1 cellular context compared by ENCODE assay signal in the genomic region with DNA sequence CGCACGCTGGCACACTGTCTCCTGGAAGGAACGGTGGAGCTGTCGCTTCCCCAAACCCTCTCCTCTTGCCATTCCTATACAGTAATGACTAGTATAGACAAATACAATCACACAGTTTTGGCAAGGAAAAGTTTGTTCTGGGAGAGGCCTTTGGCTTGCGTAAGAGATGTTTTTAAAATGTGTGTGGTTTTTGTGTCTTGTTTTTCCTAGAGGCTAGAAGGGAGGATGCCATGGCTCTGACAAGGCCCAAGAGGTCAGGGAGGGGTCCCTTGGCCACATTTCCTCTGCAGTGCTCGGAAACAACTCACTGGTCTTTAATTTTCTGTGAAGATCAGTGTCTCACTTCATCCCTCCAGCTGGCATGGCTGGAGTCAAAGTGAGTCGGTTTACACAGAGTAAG.
TF ChIP-seq lines count a peak whose summit lies in the region.

No MANE protein-coding gene starts in this region.

TF ChIP-seq in GM23338, 12 proteins besides CTCF, POLR2A, EP300 and RAD21:
- TF ChIP-seq, protein P1, sequence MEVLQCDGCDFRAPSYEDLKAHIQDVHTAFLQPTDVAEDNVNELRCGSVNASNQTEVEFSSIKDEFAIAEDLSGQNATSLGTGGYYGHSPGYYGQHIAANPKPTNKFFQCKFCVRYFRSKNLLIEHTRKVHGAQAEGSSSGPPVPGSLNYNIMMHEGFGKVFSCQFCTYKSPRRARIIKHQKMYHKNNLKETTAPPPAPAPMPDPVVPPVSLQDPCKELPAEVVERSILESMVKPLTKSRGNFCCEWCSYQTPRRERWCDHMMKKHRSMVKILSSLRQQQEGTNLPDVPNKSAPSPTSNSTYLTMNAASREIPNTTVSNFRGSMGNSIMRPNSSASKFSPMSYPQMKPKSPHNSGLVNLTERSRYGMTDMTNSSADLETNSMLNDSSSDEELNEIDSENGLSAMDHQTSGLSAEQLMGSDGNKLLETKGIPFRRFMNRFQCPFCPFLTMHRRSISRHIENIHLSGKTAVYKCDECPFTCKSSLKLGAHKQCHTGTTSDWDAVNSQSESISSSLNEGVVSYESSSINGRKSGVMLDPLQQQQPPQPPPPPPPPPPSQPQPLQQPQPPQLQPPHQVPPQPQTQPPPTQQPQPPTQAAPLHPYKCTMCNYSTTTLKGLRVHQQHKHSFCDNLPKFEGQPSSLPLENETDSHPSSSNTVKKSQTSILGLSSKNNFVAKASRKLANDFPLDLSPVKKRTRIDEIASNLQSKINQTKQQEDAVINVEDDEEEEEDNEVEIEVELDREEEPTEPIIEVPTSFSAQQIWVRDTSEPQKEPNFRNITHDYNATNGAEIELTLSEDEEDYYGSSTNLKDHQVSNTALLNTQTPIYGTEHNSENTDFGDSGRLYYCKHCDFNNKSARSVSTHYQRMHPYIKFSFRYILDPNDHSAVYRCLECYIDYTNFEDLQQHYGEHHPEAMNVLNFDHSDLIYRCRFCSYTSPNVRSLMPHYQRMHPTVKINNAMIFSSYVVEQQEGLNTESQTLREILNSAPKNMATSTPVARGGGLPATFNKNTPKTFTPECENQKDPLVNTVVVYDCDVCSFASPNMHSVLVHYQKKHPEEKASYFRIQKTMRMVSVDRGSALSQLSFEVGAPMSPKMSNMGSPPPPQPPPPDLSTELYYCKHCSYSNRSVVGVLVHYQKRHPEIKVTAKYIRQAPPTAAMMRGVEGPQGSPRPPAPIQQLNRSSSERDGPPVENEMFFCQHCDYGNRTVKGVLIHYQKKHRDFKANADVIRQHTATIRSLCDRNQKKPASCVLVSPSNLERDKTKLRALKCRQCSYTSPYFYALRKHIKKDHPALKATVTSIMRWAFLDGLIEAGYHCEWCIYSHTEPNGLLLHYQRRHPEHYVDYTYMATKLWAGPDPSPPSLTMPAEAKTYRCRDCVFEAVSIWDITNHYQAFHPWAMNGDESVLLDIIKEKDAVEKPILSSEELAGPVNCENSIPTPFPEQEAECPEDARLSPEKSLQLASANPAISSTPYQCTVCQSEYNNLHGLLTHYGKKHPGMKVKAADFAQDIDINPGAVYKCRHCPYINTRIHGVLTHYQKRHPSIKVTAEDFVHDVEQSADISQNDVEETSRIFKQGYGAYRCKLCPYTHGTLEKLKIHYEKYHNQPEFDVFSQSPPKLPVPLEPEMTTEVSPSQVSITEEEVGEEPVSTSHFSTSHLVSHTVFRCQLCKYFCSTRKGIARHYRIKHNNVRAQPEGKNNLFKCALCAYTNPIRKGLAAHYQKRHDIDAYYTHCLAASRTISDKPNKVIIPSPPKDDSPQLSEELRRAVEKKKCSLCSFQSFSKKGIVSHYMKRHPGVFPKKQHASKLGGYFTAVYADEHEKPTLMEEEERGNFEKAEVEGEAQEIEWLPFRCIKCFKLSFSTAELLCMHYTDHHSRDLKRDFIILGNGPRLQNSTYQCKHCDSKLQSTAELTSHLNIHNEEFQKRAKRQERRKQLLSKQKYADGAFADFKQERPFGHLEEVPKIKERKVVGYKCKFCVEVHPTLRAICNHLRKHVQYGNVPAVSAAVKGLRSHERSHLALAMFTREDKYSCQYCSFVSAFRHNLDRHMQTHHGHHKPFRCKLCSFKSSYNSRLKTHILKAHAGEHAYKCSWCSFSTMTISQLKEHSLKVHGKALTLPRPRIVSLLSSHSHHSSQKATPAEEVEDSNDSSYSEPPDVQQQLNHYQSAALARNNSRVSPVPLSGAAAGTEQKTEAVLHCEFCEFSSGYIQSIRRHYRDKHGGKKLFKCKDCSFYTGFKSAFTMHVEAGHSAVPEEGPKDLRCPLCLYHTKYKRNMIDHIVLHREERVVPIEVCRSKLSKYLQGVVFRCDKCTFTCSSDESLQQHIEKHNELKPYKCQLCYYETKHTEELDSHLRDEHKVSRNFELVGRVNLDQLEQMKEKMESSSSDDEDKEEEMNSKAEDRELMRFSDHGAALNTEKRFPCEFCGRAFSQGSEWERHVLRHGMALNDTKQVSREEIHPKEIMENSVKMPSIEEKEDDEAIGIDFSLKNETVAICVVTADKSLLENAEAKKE (CRISPR knock-in tag; IDR thresholded peaks at IDR 0.05), result no peak
- TF ChIP-seq NANOG (IDR thresholded peaks at IDR 0.05; ENCODE audit: borderline replicate concordance) (no peak), CREB1 (CRISPR knock-in tag; IDR thresholded peaks at IDR 0.05; ENCODE audit: low read depth) (no peak), STAT1 (IDR thresholded peaks at IDR 0.05; ENCODE audit: unreplicated experiment) (no peak), EZH2phosphoT487 (IDR thresholded peaks at IDR 0.05; ENCODE audit: unreplicated experiment) (no peak), JUNB (IDR thresholded peaks at IDR 0.05; ENCODE audit: unreplicated experiment) (no peak), POLR2AphosphoS5 (IDR thresholded peaks at IDR 0.05; ENCODE audit: low read depth) (no peak), ZNF114 (CRISPR knock-in tag; IDR thresholded peaks at IDR 0.05) (no peak), ZNF331 (CRISPR knock-in tag; IDR thresholded peaks at IDR 0.05; ENCODE audit: low read depth) (no peak)
- TF ChIP-seq, protein P2, sequence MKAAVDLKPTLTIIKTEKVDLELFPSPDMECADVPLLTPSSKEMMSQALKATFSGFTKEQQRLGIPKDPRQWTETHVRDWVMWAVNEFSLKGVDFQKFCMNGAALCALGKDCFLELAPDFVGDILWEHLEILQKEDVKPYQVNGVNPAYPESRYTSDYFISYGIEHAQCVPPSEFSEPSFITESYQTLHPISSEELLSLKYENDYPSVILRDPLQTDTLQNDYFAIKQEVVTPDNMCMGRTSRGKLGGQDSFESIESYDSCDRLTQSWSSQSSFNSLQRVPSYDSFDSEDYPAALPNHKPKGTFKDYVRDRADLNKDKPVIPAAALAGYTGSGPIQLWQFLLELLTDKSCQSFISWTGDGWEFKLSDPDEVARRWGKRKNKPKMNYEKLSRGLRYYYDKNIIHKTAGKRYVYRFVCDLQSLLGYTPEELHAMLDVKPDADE (IDR thresholded peaks at IDR 0.05), result no peak
- TF ChIP-seq, protein P3, sequence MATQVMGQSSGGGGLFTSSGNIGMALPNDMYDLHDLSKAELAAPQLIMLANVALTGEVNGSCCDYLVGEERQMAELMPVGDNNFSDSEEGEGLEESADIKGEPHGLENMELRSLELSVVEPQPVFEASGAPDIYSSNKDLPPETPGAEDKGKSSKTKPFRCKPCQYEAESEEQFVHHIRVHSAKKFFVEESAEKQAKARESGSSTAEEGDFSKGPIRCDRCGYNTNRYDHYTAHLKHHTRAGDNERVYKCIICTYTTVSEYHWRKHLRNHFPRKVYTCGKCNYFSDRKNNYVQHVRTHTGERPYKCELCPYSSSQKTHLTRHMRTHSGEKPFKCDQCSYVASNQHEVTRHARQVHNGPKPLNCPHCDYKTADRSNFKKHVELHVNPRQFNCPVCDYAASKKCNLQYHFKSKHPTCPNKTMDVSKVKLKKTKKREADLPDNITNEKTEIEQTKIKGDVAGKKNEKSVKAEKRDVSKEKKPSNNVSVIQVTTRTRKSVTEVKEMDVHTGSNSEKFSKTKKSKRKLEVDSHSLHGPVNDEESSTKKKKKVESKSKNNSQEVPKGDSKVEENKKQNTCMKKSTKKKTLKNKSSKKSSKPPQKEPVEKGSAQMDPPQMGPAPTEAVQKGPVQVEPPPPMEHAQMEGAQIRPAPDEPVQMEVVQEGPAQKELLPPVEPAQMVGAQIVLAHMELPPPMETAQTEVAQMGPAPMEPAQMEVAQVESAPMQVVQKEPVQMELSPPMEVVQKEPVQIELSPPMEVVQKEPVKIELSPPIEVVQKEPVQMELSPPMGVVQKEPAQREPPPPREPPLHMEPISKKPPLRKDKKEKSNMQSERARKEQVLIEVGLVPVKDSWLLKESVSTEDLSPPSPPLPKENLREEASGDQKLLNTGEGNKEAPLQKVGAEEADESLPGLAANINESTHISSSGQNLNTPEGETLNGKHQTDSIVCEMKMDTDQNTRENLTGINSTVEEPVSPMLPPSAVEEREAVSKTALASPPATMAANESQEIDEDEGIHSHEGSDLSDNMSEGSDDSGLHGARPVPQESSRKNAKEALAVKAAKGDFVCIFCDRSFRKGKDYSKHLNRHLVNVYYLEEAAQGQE (IDR thresholded peaks at IDR 0.05; ENCODE audit: unreplicated experiment), result no peak
